In the genomic region with DNA sequence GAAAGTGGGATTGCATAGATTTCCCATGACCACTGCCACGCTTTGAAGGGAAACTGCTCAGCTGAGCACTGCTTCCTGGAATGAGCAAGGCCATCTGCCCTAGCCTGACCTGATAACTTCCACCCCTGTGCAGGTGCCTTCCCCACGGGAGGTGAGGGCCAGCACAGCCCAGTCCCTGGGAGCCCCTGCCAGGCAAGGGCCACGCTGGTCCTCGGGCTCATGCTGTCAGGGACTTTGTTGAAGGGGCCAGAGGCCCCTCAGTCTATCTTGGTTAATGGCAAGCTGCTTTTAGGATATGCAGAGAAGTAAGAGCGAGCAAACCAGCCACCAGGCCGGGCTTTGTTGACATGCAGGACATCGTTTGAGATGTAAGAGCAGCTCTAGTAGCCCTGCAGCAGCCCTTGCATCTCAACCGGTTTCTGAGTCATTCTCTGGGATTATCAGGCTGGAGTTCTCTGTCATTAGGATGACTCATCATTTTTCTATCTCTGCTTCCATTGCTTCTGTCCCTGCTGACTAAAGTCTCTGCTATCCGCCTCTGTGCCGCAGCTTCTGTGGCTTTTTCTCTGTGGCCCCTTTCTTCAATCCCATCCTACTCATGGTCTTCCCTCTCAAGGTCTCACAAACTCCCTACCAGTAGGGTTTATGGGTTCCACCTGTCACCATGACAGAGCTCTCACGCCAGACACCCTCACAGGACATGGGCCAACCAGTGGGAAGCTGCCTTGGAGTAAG, we compare ENCODE assay signal across 10 cellular contexts. TPM values are rescaled to one million over a fixed set of nuclear protein-coding genes. Genes with fewer than 3 reads are reported as not detected.
DNase-seq lines count a peak whose midpoint lies in the region; ATAC-seq, FAIRE-seq and TF ChIP-seq lines count a peak whose summit lies in the region.
"Had no signal": no experiment of that assay in that cellular context is flagged by ENCODE, and none has a peak within 500 bp of the region (broad histone marks: within the 10 kb centered on the region; RNA-seq: fewer than 3 reads in every experiment).

No MANE protein-coding gene starts in this region.

- H3K14ac ChIP-seq in trophoblast cell (ENCODE audit: low read length), result peak overlapping the region; percentile 45

- H3K27me3 ChIP-seq in trophoblast cell (ENCODE audit: insufficient read depth, low read length), result no peaks in the 10 kb centered on the region

- no peak overlapping the region for H3K4me3 ChIP-seq in trophoblast cell (ENCODE audit: low read depth, low read length)

- POLR2A ChIA-PET in activated CD4-positive, alpha-beta memory T cell treated with anti-CD3 and anti-CD28 coated beads, Interleukin-2, amount 10 ng/mL, durations not matched to agents 7 days and 5 days (lab: Charles Lee), result interaction anchor here (0.8 kb wide), 1 partner anchor 20 kb away, joined by 3 read pairs; no protein-coding TSS in a partner anchor

- H2BK120ac ChIP-seq in trophoblast cell (ENCODE audit: insufficient read depth, low read length, poor library complexity), result peak overlapping the region; percentile 89

- H3K23ac ChIP-seq in trophoblast cell (ENCODE audit: low read length), result no peak overlapping the region

- WGBS in trophoblast cell (ENCODE audit: extremely low coverage, insufficient coverage, insufficient read length), result no CpG with 5 or more reads among the region's 11 CpGs

- peak overlapping the region; percentile 51 for H2BK12ac ChIP-seq in trophoblast cell (ENCODE audit: low read length)

- peak; percentile 47 for TF ChIP-seq POLR2A in erythroblast (IDR thresholded peaks at IDR 0.05; ENCODE audit: low read length)

- peak; percentile 62 for FAIRE-seq in RCC 7860 (lab: Jason Lieb, UNC)

- no peak overlapping the region for H3K4me3 Mint-ChIP-seq in activated CD4-positive, alpha-beta memory T cell treated with anti-CD3 and anti-CD28 coated beads, Interleukin-2, amount 10 ng/mL, durations not matched to agents 7 days and 5 days
- H3K4me3 Mint-ChIP-seq: memory B cell; stimulated activated naive CD8-positive, alpha-beta T cell treated with anti-CD3 and anti-CD28 coated beads, Interleukin-15, amount 100 ng/mL, for 72 hours had no signal

- peak overlapping the region; percentile 40 for H4K8ac ChIP-seq in trophoblast cell (ENCODE audit: low read depth, low read length)

- H2BK5ac ChIP-seq in trophoblast cell (ENCODE audit: low read depth, low read length, poor library complexity), result peak overlapping the region; percentile 29

- H3K18ac ChIP-seq in trophoblast cell (ENCODE audit: low read length), result no peak overlapping the region

- peak overlapping the region; percentile 30 for H2AK5ac ChIP-seq in trophoblast cell (ENCODE audit: low read length)

- H3K9me3 Mint-ChIP-seq in activated CD4-positive, alpha-beta memory T cell treated with anti-CD3 and anti-CD28 coated beads, Interleukin-2, amount 10 ng/mL, durations not matched to agents 7 days and 5 days, result peaks cover 3% of the 10 kb centered on the region
- H3K9me3 Mint-ChIP-seq: memory B cell had no signal

- no peaks in the 10 kb centered on the region for H3K9me3 ChIP-seq in trophoblast cell (ENCODE audit: insufficient read depth, low read depth, low read length)

- H3K27me3 Mint-ChIP-seq in activated CD4-positive, alpha-beta memory T cell treated with anti-CD3 and anti-CD28 coated beads, Interleukin-2, amount 10 ng/mL, durations not matched to agents 7 days and 5 days, result no peaks in the 10 kb centered on the region
- H3K27me3 Mint-ChIP-seq: stimulated activated naive CD8-positive, alpha-beta T cell treated with anti-CD3 and anti-CD28 coated beads, Interleukin-15, amount 100 ng/mL, for 72 hours had no signal

- peak overlapping the region; percentile 32 for H2AFZ ChIP-seq in trophoblast cell (ENCODE audit: insufficient read depth, low read length, poor library complexity)

- H3K4ac ChIP-seq in trophoblast cell (ENCODE audit: low read depth, low read length), result no peak overlapping the region

- peak overlapping the region; percentile 77 for H3K27ac ChIP-seq in trophoblast cell (ENCODE audit: low read depth, low read length)

- H3K36me3 Mint-ChIP-seq in activated CD4-positive, alpha-beta memory T cell treated with anti-CD3 and anti-CD28 coated beads, Interleukin-2, amount 10 ng/mL, durations not matched to agents 7 days and 5 days (ENCODE audit: low read depth), result peaks cover 2% of the 10 kb centered on the region
- H3K36me3 Mint-ChIP-seq: memory B cell had no signal

- DNase-seq in GM04504 (ENCODE audit: low read depth) (peak; percentile 76), RCC 7860 (ENCODE audit: low spot score) (peak; percentile 89), erythroblast (lab: John Stamatoyannopoulos, UW) (peak; percentile 94 to 96), trophoblast cell (peak; percentile 82 to 87)
- no peak for DNase-seq in activated CD4-positive, alpha-beta memory T cell treated with anti-CD3 and anti-CD28 coated beads, Interleukin-2, amount 10 ng/mL, durations not matched to agents 7 days and 5 days
- DNase-seq: stimulated activated naive CD8-positive, alpha-beta T cell treated with anti-CD3 and anti-CD28 coated beads, Interleukin-15, amount 100 ng/mL, for 72 hours had no signal

- H3K4me2 ChIP-seq in trophoblast cell (ENCODE audit: low read length), result no peak overlapping the region

- no peak overlapping the region for H3K27ac Mint-ChIP-seq in activated CD4-positive, alpha-beta memory T cell treated with anti-CD3 and anti-CD28 coated beads, Interleukin-2, amount 10 ng/mL, durations not matched to agents 7 days and 5 days
- H3K27ac Mint-ChIP-seq: memory B cell; stimulated activated naive CD8-positive, alpha-beta T cell treated with anti-CD3 and anti-CD28 coated beads, Interleukin-15, amount 100 ng/mL, for 72 hours had no signal

- no peak overlapping the region for H4K12ac ChIP-seq in trophoblast cell (ENCODE audit: low read depth, low read length)

- H3K4me1 ChIP-seq in trophoblast cell (ENCODE audit: control insufficient read depth in 1 of 2, insufficient read depth in 2 of 2, low read length in 2 of 2), result peaks cover 8 to 13% of the 10 kb centered on the region in 2 experiments

- H4K91ac ChIP-seq in trophoblast cell (ENCODE audit: low read depth, low read length), result peak overlapping the region; percentile 64

- peaks cover 7% of the 10 kb centered on the region for H3K79me1 ChIP-seq in trophoblast cell (ENCODE audit: low read length)

- no peaks in the 10 kb centered on the region for H3K79me2 ChIP-seq in trophoblast cell (ENCODE audit: control insufficient read depth, insufficient read depth, low read length, poor library complexity)

- CTCF ChIA-PET in activated CD4-positive, alpha-beta memory T cell treated with anti-CD3 and anti-CD28 coated beads, Interleukin-2, amount 10 ng/mL, durations not matched to agents 7 days and 5 days (lab: Charles Lee), result no interaction called here

- no peaks in the 10 kb centered on the region for H3K36me3 ChIP-seq in trophoblast cell (ENCODE audit: control insufficient read depth in 1 of 2, insufficient read depth in 2 of 2, low read length in 2 of 2)

- ATAC-seq in HG02623 (IDR thresholded peaks at IDR 0.05; ENCODE audit: unreplicated experiment), result no peak
- no peak for ATAC-seq in GM21447 (IDR thresholded peaks at IDR 0.05; ENCODE audit: unreplicated experiment)
- no peak for ATAC-seq in HG02973 (IDR thresholded peaks at IDR 0.05; ENCODE audit: unreplicated experiment)
- ATAC-seq: stimulated activated naive CD8-positive, alpha-beta T cell treated with anti-CD3 and anti-CD28 coated beads, Interleukin-15, amount 100 ng/mL, for 72 hours had no signal

- no peak overlapping the region for H3K9ac ChIP-seq in trophoblast cell (ENCODE audit: low read length)

- H3K4me1 Mint-ChIP-seq in activated CD4-positive, alpha-beta memory T cell treated with anti-CD3 and anti-CD28 coated beads, Interleukin-2, amount 10 ng/mL, durations not matched to agents 7 days and 5 days, result peaks cover 16% of the 10 kb centered on the region
- H3K4me1 Mint-ChIP-seq: memory B cell had no signal

RNA-seq across cellular contexts. Expression of a gene that starts 30.6 kb away (rescaled TPM):
- 9.5 and 9.6 TPM in 2 replicates for polyA plus RNA-seq in trophoblast cell (2013)
- 100 to 1,000 TPM; 118 to 124 TPM for total RNA-seq in activated CD4-positive, alpha-beta memory T cell treated with anti-CD3 and anti-CD28 coated beads, Interleukin-2, amount 10 ng/mL, durations not matched to agents 7 days and 5 days
